ENCODE assay signal across 8 cellular contexts in genomic region chr14:106564058-106564643, GRCh38.
DNase-seq lines count a peak whose midpoint lies in the region; ATAC-seq and TF ChIP-seq lines count a peak whose summit lies in the region.

No MANE protein-coding gene starts in this region.

- H3K4me1 ChIP-seq in Loucy (ENCODE audit: insufficient read depth, low read length, poor library complexity, severe bottlenecking) = peaks cover 14% of the 10 kb centered on the region
- H3K4me1 ChIP-seq in esophagus squamous epithelium = no peaks in the 10 kb centered on the region
- H3K4me1 ChIP-seq in left ventricle myocardium inferior = no peaks in the 10 kb centered on the region

- H3K27me3 ChIP-seq in Loucy (ENCODE audit: insufficient read depth, low read length, poor library complexity, severe bottlenecking) = no peaks in the 10 kb centered on the region
- H3K27me3 ChIP-seq in esophagus squamous epithelium = peaks cover 0 to 3% (median 0%) of the 10 kb centered on the region in 4 donors
- peaks cover 42% of the 10 kb centered on the region for H3K27me3 ChIP-seq in left ventricle myocardium inferior (ENCODE audit: low read depth)

- WGBS in esophagus squamous epithelium, 2 donors = 46% methylated on average over 12 to 14 of the region's 14 CpGs

- H3K27ac ChIP-seq in esophagus squamous epithelium = no peak overlapping the region
- H3K27ac ChIP-seq in left ventricle myocardium inferior (replicated peaks) = no peak overlapping the region

- H2AFZ ChIP-seq in Loucy (ENCODE audit: low read length) = peak overlapping the region; percentile 50; the same call in 1 of the 2 replicates

- H3K9me3 ChIP-seq in Loucy (ENCODE audit: insufficient read depth, low read depth, low read length) (no peaks in the 10 kb centered on the region), esophagus squamous epithelium (no peaks in the 10 kb centered on the region), left ventricle myocardium inferior (replicated peaks) (no peaks in the 10 kb centered on the region)

- peak; percentile 51 for DNase-seq in Daoy (ENCODE audit: low read depth)
- DNase-seq in activated CD4-positive, alpha-beta T cell treated with anti-CD3 and anti-CD28 coated beads for 24 hours (ENCODE audit: low read depth in 2 of 2) = peak; percentile 48 to 52
- DNase-seq in esophagus squamous epithelium (lab: John Stamatoyannopoulos, UW) = no peak
- peak; percentile 25 to 66 (median 44) for DNase-seq in stimulated activated naive CD4-positive, alpha-beta T cell (lab: John Stamatoyannopoulos, UW)
- DNase-seq in GOT3 (lab: John Stamatoyannopoulos, UW) = no peak
- DNase-seq in left ventricle myocardium inferior = no peak

- H3K4me3 ChIP-seq in Loucy (ENCODE audit: low read length, poor library complexity, severe bottlenecking) (no peak overlapping the region), esophagus squamous epithelium (no peak overlapping the region), left ventricle myocardium inferior (no peak overlapping the region)

- peak; percentile 93 for TF ChIP-seq CTCF in Loucy (conservative IDR thresholded peaks at IDR 0.05; ENCODE audit: low read length)
- TF ChIP-seq CTCF in esophagus squamous epithelium (IDR thresholded peaks at IDR 0.05) = peak in 4 of 6 experiments; percentile 12 to 22 (median 18)
- no peak for TF ChIP-seq CTCF in left ventricle myocardium inferior (IDR thresholded peaks at IDR 0.05; ENCODE audit: borderline replicate concordance)

- H4K20me1 ChIP-seq in Loucy (ENCODE audit: insufficient read depth, low read length, poor library complexity, severe bottlenecking) = no peaks in the 10 kb centered on the region

- H3K9ac ChIP-seq in Loucy (ENCODE audit: low read depth, low read length, poor library complexity, severe bottlenecking) = no peak overlapping the region

- H3F3A ChIP-seq in Loucy (ENCODE audit: low read depth) = no peaks in the 10 kb centered on the region

- ATAC-seq in GM18505 (IDR thresholded peaks at IDR 0.05; ENCODE audit: unreplicated experiment) = no peak

- H3K9me2 ChIP-seq in Loucy (replicated peaks; ENCODE audit: low read depth, low read length) = no peaks in the 10 kb centered on the region

- TF ChIP-seq POLR2A in esophagus squamous epithelium (IDR thresholded peaks at IDR 0.05) = no peak
- no peak for TF ChIP-seq POLR2A in GM18505 (IDR thresholded peaks at IDR 0.05; ENCODE audit: borderline replicate concordance, extremely low read depth, insufficient read depth, insufficient read length)

- intact Hi-C loops in esophagus squamous epithelium (cut with DNase I) (no loop called here), left ventricle myocardium inferior (cut with micrococcal nuclease) (no loop called here)

- no peaks in the 10 kb centered on the region for H3K79me2 ChIP-seq in Loucy (ENCODE audit: insufficient read depth, low read length)

- no peak overlapping the region for H3K4me2 ChIP-seq in Loucy (ENCODE audit: low read depth, low read length, poor library complexity, severe bottlenecking)

- no peaks in the 10 kb centered on the region for H3K36me3 ChIP-seq in Loucy (ENCODE audit: insufficient read depth, low read length)
- no peaks in the 10 kb centered on the region for H3K36me3 ChIP-seq in esophagus squamous epithelium
- no peaks in the 10 kb centered on the region for H3K36me3 ChIP-seq in left ventricle myocardium inferior

Comparison
In these comparisons a context has a peak if more than half of its experiments do, and no peak if none do; other contexts are left out.
1. DNase-seq: peak in Daoy (single experiment), activated CD4-positive, alpha-beta T cell treated with anti-CD3 and anti-CD28 coated beads for 24 hours (2 of 2) and stimulated activated naive CD4-positive, alpha-beta T cell (6 of 6); none in esophagus squamous epithelium (single experiment), GOT3 (single experiment) and left ventricle myocardium inferior (single experiment).